Comparison of ENCODE assay signal across 9 cellular contexts in the genomic region with DNA sequence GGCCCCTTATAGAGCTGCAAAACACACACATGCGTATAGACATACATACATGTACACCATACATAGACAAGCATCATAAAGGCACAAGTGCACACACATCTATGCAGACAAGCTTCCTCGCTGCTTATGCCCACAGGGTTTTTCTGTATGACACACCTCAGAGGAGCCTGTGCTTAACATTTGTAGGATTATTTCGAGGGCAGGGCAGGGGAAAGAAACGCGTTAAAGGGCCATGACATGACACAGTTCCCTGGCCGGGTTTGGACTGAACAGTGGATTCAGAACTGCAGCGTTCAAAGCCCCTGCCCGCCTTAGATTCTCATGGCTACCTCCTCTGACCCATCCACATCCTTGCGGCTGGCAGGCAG. TPM values are rescaled to one million over a fixed set of nuclear protein-coding genes. Genes with fewer than 3 reads are reported as not detected.
DNase-seq lines count a peak whose midpoint lies in the region; ATAC-seq, FAIRE-seq and TF ChIP-seq lines count a peak whose summit lies in the region.
"Had no signal": no experiment of that assay in that cellular context is flagged by ENCODE, and none has a peak within 500 bp of the region (broad histone marks: within the 10 kb centered on the region; RNA-seq: fewer than 3 reads in every experiment).

No MANE protein-coding gene starts in this region.

- TF ChIP-seq POLR2A in endothelial cell of umbilical vein (IDR thresholded peaks at IDR 0.05; ENCODE audit: low read depth, low read length) (no peak), transverse colon (IDR thresholded peaks at IDR 0.05) (no peak)

- peak overlapping the region; percentile 27 for H3K4me3 Mint-ChIP-seq in neural crest cell
- H3K4me3 Mint-ChIP-seq: activated naive CD8-positive, alpha-beta T cell treated with anti-CD3 and anti-CD28 coated beads, Interleukin-2, amount 50 U/mL, for 24 hours had no signal

- no peak overlapping the region for H3K4me2 ChIP-seq in endothelial cell of umbilical vein (ENCODE audit: insufficient read depth, low read length)

- no peak overlapping the region for H3K4me3 ChIP-seq in SJCRH30
- H3K4me3 ChIP-seq in endothelial cell of umbilical vein (replicated peaks in 1 of 3; ENCODE audit: insufficient read depth in 1 of 3, low read depth in 1 of 3, low read length in 3 of 3) = no peak overlapping the region
- no peak overlapping the region for H3K4me3 ChIP-seq in transverse colon

- H3K27ac ChIP-seq in SJCRH30 = peak overlapping the region; percentile 59
- peak overlapping the region; percentile 52 for H3K27ac ChIP-seq in endothelial cell of umbilical vein (ENCODE audit: insufficient read depth, low read depth, low read length)
- peak overlapping the region; percentile 75 to 94 (median 85) for H3K27ac ChIP-seq in transverse colon

- H3K27me3 ChIP-seq in SJCRH30 (no peaks in the 10 kb centered on the region), endothelial cell of umbilical vein (ENCODE audit: control insufficient read depth in 2 of 2, insufficient read depth in 2 of 2, low read length in 2 of 2) (no peaks in the 10 kb centered on the region), transverse colon (no peaks in the 10 kb centered on the region)

- peaks cover 5% of the 10 kb centered on the region; the same call in 1 of the 2 replicates for H3K36me3 ChIP-seq in SJCRH30
- H3K36me3 ChIP-seq in endothelial cell of umbilical vein (ENCODE audit: control insufficient read depth in 2 of 2, extremely low read depth in 1 of 2, insufficient read depth in 2 of 2, low read length in 2 of 2) = peaks cover 2 to 4% of the 10 kb centered on the region in 2 experiments
- no peaks in the 10 kb centered on the region for H3K36me3 ChIP-seq in transverse colon

- in situ Hi-C loops in transverse colon (cut with MboI; ENCODE audit: low pct_ligation_motif_present in 1 of 4, low pct_unique_long_range_greater_than_20kb in 1 of 4, low sequenced_read_pairs in 3 of 4) = no loop called here

- H3K27me3 Mint-ChIP-seq in neural crest cell (ENCODE audit: low read depth) = no peaks in the 10 kb centered on the region
- H3K27me3 Mint-ChIP-seq: activated naive CD8-positive, alpha-beta T cell treated with anti-CD3 and anti-CD28 coated beads, Interleukin-2, amount 50 U/mL, for 24 hours had no signal

- ATAC-seq in HG03045 (IDR thresholded peaks at IDR 0.05; ENCODE audit: unreplicated experiment) = no peak
- no peak for ATAC-seq in HG02571 (IDR thresholded peaks at IDR 0.05; ENCODE audit: unreplicated experiment)
- ATAC-seq: activated naive CD8-positive, alpha-beta T cell treated with anti-CD3 and anti-CD28 coated beads, Interleukin-2, amount 50 U/mL, for 24 hours had no signal

- intact Hi-C loops in endothelial cell of umbilical vein (cut with micrococcal nuclease) (no loop called here), transverse colon (cut with DNase I; ENCODE audit: low total_unique reads) (loop anchor here (5.0 kb wide), 1 partner anchor 37 kb away; no protein-coding TSS in a partner anchor)

- no peaks in the 10 kb centered on the region for H4K20me1 ChIP-seq in endothelial cell of umbilical vein (replicated peaks; ENCODE audit: control insufficient read depth, extremely low read depth, insufficient read depth, low read length)

- DNase-seq in SJCRH30 = no peak
- no peak for DNase-seq in endothelial cell of umbilical vein (ENCODE audit: low read depth, low spot score)
- DNase-seq in neural crest cell (ENCODE audit: low read depth, low spot score) = no peak
- no peak for DNase-seq in transverse colon
- no peak for DNase-seq in midbrain (lab: John Stamatoyannopoulos, UW)
- DNase-seq: activated naive CD8-positive, alpha-beta T cell treated with anti-CD3 and anti-CD28 coated beads, Interleukin-2, amount 50 U/mL, for 24 hours; stimulated activated CD4-positive, alpha-beta T cell treated with anti-CD3 and anti-CD28 coated beads, Interleukin-2, amount 100 ng/mL, for 48 hours had no signal

- BruUV-seq in endothelial cell of umbilical vein (replicated peaks; lab: Mats Ljungman, UMichigan) = no TSS peak

- H3K4me1 ChIP-seq in SJCRH30 (peaks cover 20% of the 10 kb centered on the region), endothelial cell of umbilical vein (ENCODE audit: control insufficient read depth, extremely low read depth, insufficient read depth, low read length) (peaks cover 17% of the 10 kb centered on the region), transverse colon (peaks cover 15 to 23% (median 21%) of the 10 kb centered on the region in 4 donors)

- peaks cover 17% of the 10 kb centered on the region for H3K36me3 Mint-ChIP-seq in neural crest cell (ENCODE audit: low read depth)

- H2AFZ ChIP-seq in endothelial cell of umbilical vein (ENCODE audit: low read depth, low read length) = peak overlapping the region; percentile 71

- H3K79me2 ChIP-seq in endothelial cell of umbilical vein (ENCODE audit: control insufficient read depth, insufficient read depth, low read length) = no peaks in the 10 kb centered on the region

- dilution Hi-C loops in endothelial cell of umbilical vein (cut with MboI; ENCODE audit: extremely low pct_ligation_motif_present, low sequenced_read_pairs) = no loop called here

- peaks cover 40% of the 10 kb centered on the region for H3K4me1 Mint-ChIP-seq in neural crest cell
- H3K4me1 Mint-ChIP-seq: activated naive CD8-positive, alpha-beta T cell treated with anti-CD3 and anti-CD28 coated beads, Interleukin-2, amount 50 U/mL, for 24 hours had no signal

- TF ChIP-seq CTCF in endothelial cell of umbilical vein (IDR thresholded peaks at IDR 0.05; ENCODE audit: extremely low read depth in 1 of 2, insufficient read depth in 1 of 2, low read depth in 1 of 2, low read length in 2 of 2) (no peak), neural crest cell (conservative IDR thresholded peaks at IDR 0.05) (no peak), transverse colon (IDR thresholded peaks at IDR 0.05) (no peak)

- H3K27ac Mint-ChIP-seq in neural crest cell (ENCODE audit: unreplicated experiment) = peak overlapping the region; percentile 68
- H3K27ac Mint-ChIP-seq: activated naive CD8-positive, alpha-beta T cell treated with anti-CD3 and anti-CD28 coated beads, Interleukin-2, amount 50 U/mL, for 24 hours had no signal

- 20 to 66% methylated on average over 3 to 9 of the region's 9 CpGs for WGBS in transverse colon (ENCODE audit: low coverage in 1 of 2), 2 donors

- TF ChIP-seq EP300 in transverse colon (IDR thresholded peaks at IDR 0.05; ENCODE audit: low read depth) = no peak

- no peaks in the 10 kb centered on the region for H3K9me3 Mint-ChIP-seq in neural crest cell
- H3K9me3 Mint-ChIP-seq: activated naive CD8-positive, alpha-beta T cell treated with anti-CD3 and anti-CD28 coated beads, Interleukin-2, amount 50 U/mL, for 24 hours had no signal

- H3K9ac ChIP-seq in endothelial cell of umbilical vein (replicated peaks; ENCODE audit: extremely low read depth, insufficient read depth, low read length) = peak overlapping the region; percentile 45

- no peaks in the 10 kb centered on the region for H3K9me1 ChIP-seq in endothelial cell of umbilical vein (replicated peaks; ENCODE audit: control insufficient read depth, extremely low read depth, insufficient read depth, low read length)

- POLR2A ChIA-PET in endothelial cell of umbilical vein (lab: Charles Lee) = interaction anchor here (0.7 kb wide), 1 partner anchor 35 kb away, joined by 3 read pairs; no protein-coding TSS in a partner anchor

- no peaks in the 10 kb centered on the region for H3K9me3 ChIP-seq in SJCRH30 (replicated peaks)
- H3K9me3 ChIP-seq in endothelial cell of umbilical vein (replicated peaks; ENCODE audit: control insufficient read depth, insufficient read depth, low read length) = no peaks in the 10 kb centered on the region
- H3K9me3 ChIP-seq in transverse colon = no peaks in the 10 kb centered on the region

- FAIRE-seq in endothelial cell of umbilical vein (lab: Jason Lieb, UNC) = no peak

- CTCF ChIA-PET in endothelial cell of umbilical vein (lab: Charles Lee) = interaction anchor here (1.0 to 1.9 kb wide), 4 partner anchors 23 to 51 kb away, joined by 3 to 11 read pairs (median 4); a partner anchor contains a TSS

TF ChIP-seq in endothelial cell of umbilical vein, 7 proteins besides CTCF, POLR2A, EP300 and RAD21:
- no peak for TF ChIP-seq POLR2AphosphoS5 (IDR thresholded peaks at IDR 0.05; ENCODE audit: insufficient read depth, low read depth, low read length)
- no peak for TF ChIP-seq JUN (IDR thresholded peaks at IDR 0.05; ENCODE audit: borderline replicate concordance, insufficient read depth, insufficient read length, low read depth)
- TF ChIP-seq EZH2 (IDR thresholded peaks at IDR 0.05; ENCODE audit: borderline replicate concordance, low read depth, low read length, severe bottlenecking) = no peak

RNA-seq across cellular contexts. Expression of a gene that starts 44.9 kb away (rescaled TPM):
- 10.1 and 10.4 TPM in 2 replicates for total RNA-seq in SJCRH30 (2014; rRNA removed; shearing (Covaris generic))
- total RNA-seq in endothelial cell of umbilical vein (10.0 and 11.5 TPM in 2 replicates), neural crest cell (24.5 and 25.8 TPM in 2 replicates), transverse colon (10 to 100 TPM in 1 of 4 donors, 1 to 10 TPM in 3; 1.6 to 10.5 (median 3.9) TPM)
- 5.5 and 6.0 TPM in 2 replicates for polyA plus RNA-seq in endothelial cell of umbilical vein
- polyA plus RNA-seq in endothelial cell of umbilical vein (2011; cell fraction: cytosol; rRNA removed) = 5.4 and 5.5 TPM in 2 replicates
- polyA plus RNA-seq in endothelial cell of umbilical vein (2011; cell fraction: nucleus; rRNA removed) = 4.6 TPM in 2 replicates
- 6.2 and 6.4 TPM in 2 replicates for polyA plus RNA-seq in endothelial cell of umbilical vein (2012)
- 11.7 and 12.7 TPM in 2 replicates for polyA minus RNA-seq in endothelial cell of umbilical vein
- 10.8 TPM for polyA minus RNA-seq in endothelial cell of umbilical vein (2011; cell fraction: cytosol; rRNA and poly(A)+ RNA removed)
- polyA minus RNA-seq in endothelial cell of umbilical vein (2011; cell fraction: nucleus; rRNA and poly(A)+ RNA removed) = 4.2 and 4.7 TPM in 2 replicates
